ENCODE assay signal across 14 cellular contexts in genomic region chr1:179137623-179138235, GRCh38. TPM values are rescaled to one million over a fixed set of nuclear protein-coding genes. Genes with fewer than 3 reads are reported as not detected.
DNase-seq lines count a peak whose midpoint lies in the region; ATAC-seq and TF ChIP-seq lines count a peak whose summit lies in the region.
"Had no signal": no experiment of that assay in that cellular context is flagged by ENCODE, and none has a peak within 500 bp of the region (broad histone marks: within the 10 kb centered on the region; RNA-seq: fewer than 3 reads in every experiment).

No MANE protein-coding gene starts in this region.

- H3K9ac ChIP-seq in GM23248 (peak overlapping the region; percentile 49), fibroblast of lung (ENCODE audit: insufficient read depth, low read length) (no peak overlapping the region), trophoblast cell (ENCODE audit: low read length) (no peak overlapping the region)

- H3K27me3 ChIP-seq in GM23248 (replicated peaks; ENCODE audit: insufficient read depth) (no peaks in the 10 kb centered on the region), PC-9 (ENCODE audit: insufficient read depth, low read depth) (no peaks in the 10 kb centered on the region), fibroblast of lung (ENCODE audit: control insufficient read depth, insufficient read depth, low read length) (no peaks in the 10 kb centered on the region), trophoblast cell (ENCODE audit: insufficient read depth, low read length) (no peaks in the 10 kb centered on the region)
- H3K27me3 ChIP-seq: SJSA1 had no signal

- no peaks in the 10 kb centered on the region for H3K79me1 ChIP-seq in trophoblast cell (ENCODE audit: low read length)

- H3K4me3 ChIP-seq in GM23248 = peak overlapping the region; percentile 43
- H3K4me3 ChIP-seq in PC-9 = no peak overlapping the region
- peak overlapping the region in 2 of 4 experiments; percentile 7 to 28 for H3K4me3 ChIP-seq in fibroblast of lung (replicated peaks in 1 of 4; ENCODE audit: control extremely low read depth in 1 of 4, insufficient read depth in 1 of 4, low read depth in 3 of 4, low read length in 4 of 4)
- no peak overlapping the region for H3K4me3 ChIP-seq in trophoblast cell (ENCODE audit: low read depth, low read length)
- H3K4me3 ChIP-seq: SJSA1 had no signal

- peak overlapping the region; percentile 60 for H3K27ac ChIP-seq in GM23248
- H3K27ac ChIP-seq in PC-9 = peak overlapping the region; percentile 7
- H3K27ac ChIP-seq in fibroblast of lung (ENCODE audit: insufficient read depth, low read length) = no peak overlapping the region
- H3K27ac ChIP-seq in trophoblast cell (ENCODE audit: low read depth, low read length) = no peak overlapping the region
- H3K27ac ChIP-seq: SJSA1 had no signal

- H4K91ac ChIP-seq in trophoblast cell (ENCODE audit: low read depth, low read length) = no peak overlapping the region

- no peaks in the 10 kb centered on the region for H3K9me2 ChIP-seq in GM23248 (ENCODE audit: insufficient read depth)
- no peaks in the 10 kb centered on the region for H3K9me2 ChIP-seq in PC-9 (ENCODE audit: insufficient read depth)

- H3K4ac ChIP-seq in trophoblast cell (ENCODE audit: low read depth, low read length) = no peak overlapping the region

- no TSS peak for BruUV-seq in PC-9 (replicated peaks; lab: Mats Ljungman, UMichigan)

- H2AK5ac ChIP-seq in trophoblast cell (ENCODE audit: low read length) = no peak overlapping the region

- H2BK5ac ChIP-seq in trophoblast cell (ENCODE audit: low read depth, low read length, poor library complexity) = no peak overlapping the region

- H3K4me2 ChIP-seq in GM23248 (ENCODE audit: unreplicated experiment) (peak overlapping the region; percentile 70), PC-9 (peak overlapping the region; percentile 52), fibroblast of lung (ENCODE audit: extremely low read depth, insufficient read depth, low read length) (peak overlapping the region; percentile 20), trophoblast cell (ENCODE audit: low read length) (no peak overlapping the region)

- 43 to 44% methylated on average over 5 of the region's 5 CpGs for WGBS in GM23248 (ENCODE audit: low coverage in 1 of 2, low lambda C conversion rate in 2 of 2, missing lambda C conversion rate in 2 of 2), 2 experiments
- no CpG with 5 or more reads among the region's 5 CpGs for WGBS in trophoblast cell (ENCODE audit: extremely low coverage, insufficient coverage, insufficient read length)

- POLR2A ChIA-PET in PC-9 (lab: Charles Lee; ENCODE audit: unreplicated experiment) = interaction anchor here (1.1 kb wide), 1 partner anchor 157 kb away, joined by 4 read pairs; no protein-coding TSS in a partner anchor

- in situ Hi-C loops in GM23248 (cut with MboI) = no loop called here

- H3K36me3 ChIP-seq in GM23248 (ENCODE audit: low read depth) (peaks cover 8% of the 10 kb centered on the region), PC-9 (ENCODE audit: low read depth) (no peaks in the 10 kb centered on the region; the same call in 1 of the 2 replicates), fibroblast of lung (ENCODE audit: control insufficient read depth, insufficient read depth, low read length) (no peaks in the 10 kb centered on the region), trophoblast cell (ENCODE audit: control insufficient read depth in 1 of 2, insufficient read depth in 2 of 2, low read length in 2 of 2) (peaks cover 0 to 4% of the 10 kb centered on the region in 2 experiments)

- peaks cover 15% of the 10 kb centered on the region for H4K20me1 ChIP-seq in GM23248 (ENCODE audit: insufficient read depth)
- H4K20me1 ChIP-seq in PC-9 (ENCODE audit: insufficient read depth) = no peaks in the 10 kb centered on the region
- H4K20me1 ChIP-seq in fibroblast of lung (ENCODE audit: control insufficient read depth, extremely low read depth, insufficient read depth, low read length) = no peaks in the 10 kb centered on the region

- no peak overlapping the region for H3K14ac ChIP-seq in trophoblast cell (ENCODE audit: low read length)

- TF ChIP-seq CTCF in PC-9 (conservative IDR thresholded peaks at IDR 0.05) (no peak), fibroblast of lung (conservative IDR thresholded peaks at IDR 0.05 in 1 of 2, IDR thresholded peaks at IDR 0.05 in 1 of 2; ENCODE audit: low read depth in 1 of 2, low read length in 2 of 2) (no peak)

- H3K79me2 ChIP-seq in GM23248 (ENCODE audit: insufficient read depth) (peaks cover 97% of the 10 kb centered on the region), PC-9 (ENCODE audit: low read depth) (peaks cover 68% of the 10 kb centered on the region), fibroblast of lung (ENCODE audit: control insufficient read depth, insufficient read depth, low read length) (peaks cover 81% of the 10 kb centered on the region), trophoblast cell (ENCODE audit: control insufficient read depth, insufficient read depth, low read length, poor library complexity) (no peaks in the 10 kb centered on the region)

- peaks cover 46% of the 10 kb centered on the region for H3F3A ChIP-seq in GM23248 (ENCODE audit: insufficient read depth)
- peaks cover 13% of the 10 kb centered on the region for H3F3A ChIP-seq in PC-9 (ENCODE audit: insufficient read depth, low read depth)

- H2AFZ ChIP-seq in GM23248 = no peak overlapping the region
- H2AFZ ChIP-seq in PC-9 = no peak overlapping the region
- H2AFZ ChIP-seq in fibroblast of lung (ENCODE audit: low read length) = no peak overlapping the region
- no peak overlapping the region for H2AFZ ChIP-seq in trophoblast cell (ENCODE audit: insufficient read depth, low read length, poor library complexity)

- no peak overlapping the region for H3K18ac ChIP-seq in trophoblast cell (ENCODE audit: low read length)

- no peak overlapping the region for H2BK120ac ChIP-seq in trophoblast cell (ENCODE audit: insufficient read depth, low read length, poor library complexity)

- ATAC-seq in HG03097 (IDR thresholded peaks at IDR 0.05; ENCODE audit: low FRiP score, unreplicated experiment) = no peak

- H3K4me1 ChIP-seq in GM23248 (ENCODE audit: insufficient read depth) = peaks cover 37% of the 10 kb centered on the region
- H3K4me1 ChIP-seq in PC-9 (replicated peaks; ENCODE audit: insufficient read depth) = peaks cover 35% of the 10 kb centered on the region
- H3K4me1 ChIP-seq in fibroblast of lung (ENCODE audit: control insufficient read depth, extremely low read depth, insufficient read depth, low read length) = no peaks in the 10 kb centered on the region
- peaks cover 0 to 2% of the 10 kb centered on the region in 2 experiments for H3K4me1 ChIP-seq in trophoblast cell (ENCODE audit: control insufficient read depth in 1 of 2, insufficient read depth in 2 of 2, low read length in 2 of 2)

- intact Hi-C loops in PC-9 (cut with micrococcal nuclease; ENCODE audit: unreplicated experiment) = no loop called here

- H3K23ac ChIP-seq in trophoblast cell (ENCODE audit: low read length) = no peak overlapping the region

- H4K12ac ChIP-seq in trophoblast cell (ENCODE audit: low read depth, low read length) = no peak overlapping the region

- no peak overlapping the region for H2BK12ac ChIP-seq in trophoblast cell (ENCODE audit: low read length)

- DNase-seq in GM23248 (peak; percentile 69), PC-9 (no peak), fibroblast of lung (ENCODE audit: low read depth in 2 of 2) (peak in 1 of 2 donors; percentile 83), trophoblast cell (no peak), retina (no peak), HT-29 (ENCODE audit: low spot score) (no peak)
- DNase-seq: activated CD4-positive, alpha-beta memory T cell treated with anti-CD3 and anti-CD28 coated beads, Interleukin-2, amount 10 ng/mL, durations not matched to agents 7 days and 5 days; amygdala; C1 segment of cervical spinal cord; DND-41; NCI-H2081; NCI-H774 had no signal

- peak overlapping the region; percentile 11 for H4K8ac ChIP-seq in trophoblast cell (ENCODE audit: low read depth, low read length)

- H3K9me3 ChIP-seq in GM23248 (ENCODE audit: low read depth) = no peaks in the 10 kb centered on the region
- H3K9me3 ChIP-seq in PC-9 (ENCODE audit: insufficient read depth, low read depth) = no peaks in the 10 kb centered on the region
- no peaks in the 10 kb centered on the region for H3K9me3 ChIP-seq in fibroblast of lung (ENCODE audit: control insufficient read depth, insufficient read depth, low read depth, low read length)
- H3K9me3 ChIP-seq in trophoblast cell (ENCODE audit: insufficient read depth, low read depth, low read length) = peaks cover 3% of the 10 kb centered on the region
- H3K9me3 ChIP-seq: SJSA1 had no signal

- CTCF ChIA-PET in PC-9 (lab: Charles Lee) = no interaction called here

RNA-seq across cellular contexts. Expression of gene TOR3A, which starts 55.9 kb away (rescaled TPM):
- total RNA-seq in GM23248 (2014; rRNA removed; shearing (Covaris generic)) = 44.8 and 45.5 TPM in 2 replicates
- polyA plus RNA-seq in GM23248 (2016; fragmentation: Nextera tagmentation; extraction: Ambion mirVana) (22.2 and 25.1 TPM in 2 replicates), fibroblast of lung (24.0 and 24.1 TPM in 2 replicates)
- total RNA-seq in PC-9 (2021) (31.6 and 35.6 TPM in 2 replicates), fibroblast of lung (32.9 and 62.1 TPM in 2 replicates)
- 22.6 and 25.8 TPM in 2 replicates for polyA plus RNA-seq in fibroblast of lung (2012)
- 74.7 and 109 TPM in 2 replicates for polyA minus RNA-seq in fibroblast of lung (ENCODE audit: low replicate concordance)
- polyA plus RNA-seq in trophoblast cell (2013) = 7.3 and 7.9 TPM in 2 replicates
- 36.9 and 41.8 TPM in 2 replicates for total RNA-seq in HT-29 (2014; rRNA removed; shearing (Covaris generic))

Comparison
In these comparisons a context has a peak if more than half of its experiments do, and no peak if none do; other contexts are left out.
1. H3K27ac ChIP-seq: peak in GM23248 (single experiment) and PC-9 (single experiment); none in fibroblast of lung (single experiment) and trophoblast cell (single experiment).